8 cellular contexts compared by ENCODE assay signal in genomic region chr14:59570122-59570521, GRCh38. TPM values are rescaled to one million over a fixed set of nuclear protein-coding genes. Genes with fewer than 3 reads are reported as not detected.
DNase-seq lines count a peak whose midpoint lies in the region; ATAC-seq and TF ChIP-seq lines count a peak whose summit lies in the region.

No MANE protein-coding gene starts in this region.

- no peaks in the 10 kb centered on the region for H3K79me2 ChIP-seq in osteoblast (ENCODE audit: insufficient read depth, low read length)

- ATAC-seq in GM18861 (IDR thresholded peaks at IDR 0.05; ENCODE audit: unreplicated experiment) (no peak), GM21360 (IDR thresholded peaks at IDR 0.05; ENCODE audit: unreplicated experiment) (no peak)

- H3K9me3 ChIP-seq in WERI-Rb-1 (ENCODE audit: severe bottlenecking) (no peaks in the 10 kb centered on the region), osteoblast (ENCODE audit: low read depth, low read length) (no peaks in the 10 kb centered on the region)

- H3K4me3 ChIP-seq in NB4 (ENCODE audit: low read depth, low read length) (no peak overlapping the region), WERI-Rb-1 (ENCODE audit: low read depth, low read length) (no peak overlapping the region), osteoblast (ENCODE audit: insufficient read depth, low read length) (no peak overlapping the region)

- peak; percentile 56 for DNase-seq in NOMO-1 treated with DMSO at 0.1 percent for 48 hours (lab: John Stamatoyannopoulos, UW; ENCODE audit: unreplicated experiment)
- DNase-seq in NOMO-1 treated with dmso at 0.1 percent for 144 hours (lab: John Stamatoyannopoulos, UW; ENCODE audit: unreplicated experiment) = no peak
- peak; percentile 33 for DNase-seq in NB4 (ENCODE audit: low read depth)
- no peak for DNase-seq in WERI-Rb-1
- no peak for DNase-seq in osteoblast (ENCODE audit: insufficient read length, low spot score, missing footprints)
- no peak for DNase-seq in globus pallidus (ENCODE audit: low spot score)

- H3K4me2 ChIP-seq in osteoblast (ENCODE audit: insufficient read depth, low read length) = no peak overlapping the region

- TF ChIP-seq CTCF in NB4 (IDR thresholded peaks at IDR 0.05; ENCODE audit: low read depth, low read length) = peak; percentile 22
- TF ChIP-seq CTCF in WERI-Rb-1 (IDR thresholded peaks at IDR 0.05; ENCODE audit: low read depth, low read length) = peak; percentile 57; the same call in 1 of the 2 replicates
- TF ChIP-seq CTCF in osteoblast (IDR thresholded peaks at IDR 0.05; ENCODE audit: extremely low read depth, low read depth, low read length) = peak; percentile 9

- no peak overlapping the region for H2AFZ ChIP-seq in osteoblast (ENCODE audit: low read length)

- TF ChIP-seq POLR2A in NB4 (IDR thresholded peaks at IDR 0.05; ENCODE audit: extremely low read depth, insufficient read length) = no peak

- H3K27ac ChIP-seq in WERI-Rb-1 = no peak overlapping the region
- no peak overlapping the region for H3K27ac ChIP-seq in osteoblast (ENCODE audit: low read depth, low read length)

- H3K36me3 ChIP-seq in WERI-Rb-1 (no peaks in the 10 kb centered on the region), osteoblast (ENCODE audit: insufficient read depth, low read length) (no peaks in the 10 kb centered on the region)

- no peaks in the 10 kb centered on the region for H4K20me1 ChIP-seq in osteoblast (ENCODE audit: insufficient read depth, low read length)

- H3K27me3 ChIP-seq in WERI-Rb-1 (ENCODE audit: insufficient read depth, low read depth, severe bottlenecking) = no peaks in the 10 kb centered on the region
- peaks cover 2% of the 10 kb centered on the region for H3K27me3 ChIP-seq in osteoblast (ENCODE audit: insufficient read depth, low read length)

- no peaks in the 10 kb centered on the region for H3K4me1 ChIP-seq in osteoblast (ENCODE audit: insufficient read depth, low read length)

RNA-seq across cellular contexts. Expression of gene CCDC175, which starts 6.5 kb away (rescaled TPM):
- not detected in 2 replicates for total RNA-seq in osteoblast

Comparison
In these comparisons a context has a peak if more than half of its experiments do, and no peak if none do; other contexts are left out.
1. DNase-seq: peak in NOMO-1 treated with DMSO at 0.1 percent for 48 hours (single experiment) and NB4 (single experiment); none in NOMO-1 treated with dmso at 0.1 percent for 144 hours (single experiment), WERI-Rb-1 (single experiment), osteoblast (single experiment) and globus pallidus (single experiment).
2. Peak in every context shown above with its lines, with median percentiles within 50 percentile points of each other: CTCF ChIP-seq.